Comparison of ENCODE assay signal across 2 cellular contexts in genomic region chr14:75127903-75128595, GRCh38.
TF ChIP-seq lines count a peak whose summit lies in the region.

No MANE protein-coding gene starts in this region.

TF ChIP-seq in SK-N-SH, 30 proteins besides CTCF, POLR2A, EP300 and RAD21 (continued from another document):
- TF ChIP-seq REST (IDR thresholded peaks at IDR 0.05; ENCODE audit: low read depth, low read length) = no peak
TF ChIP-seq in SK-N-SH: peak in this region for 0.

TF ChIP-seq in WTC11, 78 proteins besides CTCF, POLR2A, EP300 and RAD21 (continued from another document):
- no peak for TF ChIP-seq ARID4B (CRISPR knock-in tag; IDR thresholded peaks at IDR 0.05; ENCODE audit: borderline replicate concordance)
- TF ChIP-seq USF2 (CRISPR knock-in tag; IDR thresholded peaks at IDR 0.05) = no peak
- no peak for TF ChIP-seq ZNF425 (CRISPR knock-in tag; conservative IDR thresholded peaks at IDR 0.05)
- TF ChIP-seq RORB (CRISPR knock-in tag; IDR thresholded peaks at IDR 0.05) = no peak
- no peak for TF ChIP-seq NFATC4 (CRISPR knock-in tag; IDR thresholded peaks at IDR 0.05)
- TF ChIP-seq ELF4 (CRISPR knock-in tag; IDR thresholded peaks at IDR 0.05; ENCODE audit: low read depth) = no peak
- TF ChIP-seq PREB (CRISPR knock-in tag; IDR thresholded peaks at IDR 0.05; ENCODE audit: borderline replicate concordance) = no peak
- TF ChIP-seq EMX1 (CRISPR knock-in tag; IDR thresholded peaks at IDR 0.05) = no peak
- no peak for TF ChIP-seq FOXJ3 (CRISPR knock-in tag; IDR thresholded peaks at IDR 0.05; ENCODE audit: borderline replicate concordance)
